In the genomic region with DNA sequence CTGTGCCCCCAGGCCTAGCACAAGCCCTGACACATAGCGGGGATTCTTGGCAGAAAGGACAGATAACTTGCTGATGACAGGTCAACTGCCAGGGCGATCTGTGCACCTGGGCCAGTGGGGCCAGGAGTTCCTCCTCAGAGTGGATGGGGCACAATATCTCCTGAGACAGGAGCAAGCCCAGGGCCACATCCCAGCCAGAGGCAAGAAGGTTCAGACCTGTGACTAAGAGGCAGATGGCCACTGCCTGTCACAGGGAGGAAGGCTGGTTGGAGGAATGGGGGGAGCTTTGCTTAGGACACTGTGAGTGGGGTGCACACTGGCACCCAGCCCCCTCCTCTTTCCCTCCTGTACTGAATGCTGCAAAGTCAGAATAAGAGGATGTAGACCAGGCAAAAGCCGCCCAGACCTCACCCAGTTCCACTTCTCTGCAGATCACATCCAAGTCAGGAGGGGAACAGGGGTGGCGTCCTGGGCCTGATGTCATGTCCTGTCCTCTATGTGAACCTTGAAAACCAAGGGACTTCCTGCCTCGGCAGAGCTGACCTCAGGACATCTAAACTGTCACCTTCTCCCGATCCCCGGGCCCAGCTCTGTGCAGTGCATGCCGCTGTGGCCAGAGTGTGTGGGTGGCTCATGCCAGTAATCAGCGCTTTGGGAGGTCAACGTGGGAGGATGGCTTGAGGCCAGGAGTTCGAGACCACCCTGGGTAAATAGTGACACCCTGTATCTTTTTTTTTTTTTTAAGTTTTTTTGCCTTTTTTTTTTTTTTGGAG, we compare ENCODE assay signal across 8 cellular contexts. TPM values are rescaled to one million over a fixed set of nuclear protein-coding genes. Genes with fewer than 3 reads are reported as not detected.
DNase-seq lines count a peak whose midpoint lies in the region; ATAC-seq lines count a peak whose summit lies in the region.

No MANE protein-coding gene starts in this region.

- peak overlapping the region; percentile 92 for H3K4me3 Mint-ChIP-seq in activated naive CD8-positive, alpha-beta T cell treated with anti-CD3 and anti-CD28 coated beads, Interleukin-2, amount 10 ng/mL, durations not matched to agents 7 days and 5 days

- peak overlapping the region; percentile 74 for H3K4me3 ChIP-seq in iPS-18a (ENCODE audit: low read length)

- POLR2A ChIA-PET in activated naive CD8-positive, alpha-beta T cell treated with anti-CD3 and anti-CD28 coated beads, Interleukin-2, amount 10 ng/mL, durations not matched to agents 7 days and 5 days (lab: Charles Lee): interaction anchor here (0.6 to 1.9 kb wide), 8 partner anchors 10 to 1322 kb away, joined by 3 to 12 read pairs (median 4); a partner anchor contains a TSS

- no peaks in the 10 kb centered on the region for H3K27me3 Mint-ChIP-seq in activated naive CD8-positive, alpha-beta T cell treated with anti-CD3 and anti-CD28 coated beads, Interleukin-2, amount 10 ng/mL, durations not matched to agents 7 days and 5 days

- H3K4me1 ChIP-seq in iPS-18a (ENCODE audit: control insufficient read depth, low read depth, low read length): no peaks in the 10 kb centered on the region

- peak overlapping the region; percentile 92 for H3K27ac Mint-ChIP-seq in activated naive CD8-positive, alpha-beta T cell treated with anti-CD3 and anti-CD28 coated beads, Interleukin-2, amount 10 ng/mL, durations not matched to agents 7 days and 5 days

- no peaks in the 10 kb centered on the region for H3K9me3 ChIP-seq in iPS-18a (ENCODE audit: control insufficient read depth, low read depth, low read length)

- no peaks in the 10 kb centered on the region for H3K27me3 ChIP-seq in iPS-18a (ENCODE audit: control insufficient read depth, insufficient read depth, low read length)

- no peaks in the 10 kb centered on the region for H3K9me3 Mint-ChIP-seq in activated naive CD8-positive, alpha-beta T cell treated with anti-CD3 and anti-CD28 coated beads, Interleukin-2, amount 10 ng/mL, durations not matched to agents 7 days and 5 days

- peaks cover 16% of the 10 kb centered on the region for H3K36me3 ChIP-seq in iPS-18a (ENCODE audit: control insufficient read depth, low read depth, low read length)

- ATAC-seq in HG03045 (IDR thresholded peaks at IDR 0.05; ENCODE audit: unreplicated experiment): peak; percentile 59
- ATAC-seq in activated naive CD8-positive, alpha-beta T cell treated with anti-CD3 and anti-CD28 coated beads, Interleukin-2, amount 10 ng/mL, durations not matched to agents 7 days and 5 days (ENCODE audit: low read depth): peak; percentile 84

- H3K27ac ChIP-seq in iPS-18a (ENCODE audit: low read length): no peak overlapping the region

- peak overlapping the region; percentile 89 for H3K9ac ChIP-seq in iPS-18a (ENCODE audit: low read length)

- DNase-seq in activated T-cell treated with anti-CD3 and anti-CD28 coated beads for 1 hour (ENCODE audit: low read depth) (peak; percentile 28), activated T-cell treated with anti-CD3 and anti-CD28 coated beads for 4 hours (no peak), RPMI8226 (peak; percentile 90), amniotic stem cell (lab: John Stamatoyannopoulos, UW) (no peak)
- DNase-seq in activated naive CD8-positive, alpha-beta T cell treated with anti-CD3 and anti-CD28 coated beads, Interleukin-2, amount 10 ng/mL, durations not matched to agents 7 days and 5 days: peak; percentile 70
- DNase-seq in stimulated activated CD4-positive, alpha-beta T cell treated with anti-CD3 and anti-CD28 coated beads, Interleukin-2, amount 100 ng/mL, for 24 hours: peak; percentile 42 to 46

- peaks cover 4% of the 10 kb centered on the region for H3K4me1 Mint-ChIP-seq in activated naive CD8-positive, alpha-beta T cell treated with anti-CD3 and anti-CD28 coated beads, Interleukin-2, amount 10 ng/mL, durations not matched to agents 7 days and 5 days

- H3K36me3 Mint-ChIP-seq in activated naive CD8-positive, alpha-beta T cell treated with anti-CD3 and anti-CD28 coated beads, Interleukin-2, amount 10 ng/mL, durations not matched to agents 7 days and 5 days: peaks cover 7% of the 10 kb centered on the region

RNA-seq across cellular contexts. Expression of a gene that starts 1.3 kb away (rescaled TPM):
- 10 to 100 TPM; 71.9 to 73.5 TPM for total RNA-seq in activated naive CD8-positive, alpha-beta T cell treated with anti-CD3 and anti-CD28 coated beads, Interleukin-2, amount 10 ng/mL, durations not matched to agents 7 days and 5 days

Comparison
In these comparisons a context has a peak if more than half of its experiments do, and no peak if none do; other contexts are left out.
1. DNase-seq: peak in activated T-cell treated with anti-CD3 and anti-CD28 coated beads for 1 hour (single experiment), RPMI8226 (single experiment), activated naive CD8-positive, alpha-beta T cell treated with anti-CD3 and anti-CD28 coated beads, Interleukin-2, amount 10 ng/mL, durations not matched to agents 7 days and 5 days (single experiment) and stimulated activated CD4-positive, alpha-beta T cell treated with anti-CD3 and anti-CD28 coated beads, Interleukin-2, amount 100 ng/mL, for 24 hours (2 of 2); none in activated T-cell treated with anti-CD3 and anti-CD28 coated beads for 4 hours (single experiment) and amniotic stem cell (single experiment).